Comparison of ENCODE assay signal across 2 cellular contexts in the genomic region with DNA sequence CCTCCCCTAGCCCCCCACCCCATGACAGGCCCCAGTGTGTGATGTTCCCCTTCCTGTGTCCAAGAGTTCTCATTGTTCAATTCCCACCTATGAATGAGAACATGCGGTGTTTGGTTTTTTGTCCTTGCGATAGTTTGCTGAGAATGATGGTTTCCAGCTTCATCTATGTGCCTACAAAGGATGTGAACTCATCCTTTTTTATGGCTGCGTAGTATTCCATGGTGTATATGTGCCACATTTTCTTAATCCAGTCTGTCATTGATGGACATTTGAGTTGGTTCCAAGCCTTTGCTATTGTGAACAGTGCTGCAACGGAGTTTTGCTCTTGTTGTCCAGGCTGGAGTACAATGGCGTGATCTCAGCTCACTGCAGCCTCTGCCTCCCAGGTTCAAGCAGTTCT. TPM values are rescaled to one million over a fixed set of nuclear protein-coding genes. Genes with fewer than 3 reads are reported as not detected.
"Had no signal": no experiment of that assay in that cellular context is flagged by ENCODE, and none has a peak within 500 bp of the region (broad histone marks: within the 10 kb centered on the region; RNA-seq: fewer than 3 reads in every experiment).

No MANE protein-coding gene starts in this region.

RNA-seq across cellular contexts. Expression of gene SHOX2, which starts 16.5 kb away (rescaled TPM):
- total RNA-seq: H7, H9 had no signal
